8 cellular contexts compared by ENCODE assay signal in the genomic region with DNA sequence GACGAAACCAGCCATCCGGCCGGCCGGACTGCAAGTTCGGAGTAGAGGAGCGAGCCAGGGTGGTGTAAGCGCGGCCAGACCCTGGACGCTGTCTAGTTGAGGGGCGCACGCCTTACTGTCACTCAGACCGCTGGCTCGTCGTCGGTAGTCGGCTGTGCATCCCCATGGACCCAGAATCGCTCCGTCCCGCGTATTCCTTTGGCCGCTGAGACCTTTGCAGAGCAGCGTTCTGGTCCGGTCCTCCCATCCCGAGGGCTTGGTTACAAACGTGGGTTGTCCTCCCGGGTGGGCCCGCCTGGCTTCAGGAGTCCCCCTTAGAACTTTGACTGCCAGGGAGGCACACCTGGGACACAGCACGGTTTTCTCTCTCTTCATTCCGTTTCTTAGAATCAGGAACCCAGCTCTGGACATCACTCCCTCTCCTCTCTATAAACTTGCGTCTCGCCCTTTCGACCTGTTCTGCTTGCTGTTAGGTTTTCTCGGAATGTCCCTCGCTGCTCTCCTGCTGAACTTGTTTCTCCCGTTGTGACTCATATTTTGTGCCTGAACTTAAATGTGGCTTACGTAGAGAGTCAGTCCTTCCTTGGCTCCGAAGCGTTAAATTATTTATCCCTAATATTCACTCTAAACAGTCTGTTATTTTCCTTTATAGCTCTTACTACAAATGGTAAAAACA. TPM values are rescaled to one million over a fixed set of nuclear protein-coding genes. Genes with fewer than 3 reads are reported as not detected.
DNase-seq lines count a peak whose midpoint lies in the region; ATAC-seq and TF ChIP-seq lines count a peak whose summit lies in the region.

No MANE protein-coding gene starts in this region.

- H3K27ac ChIP-seq in trophoblast cell (ENCODE audit: low read depth, low read length): no peak overlapping the region

- H4K12ac ChIP-seq in trophoblast cell (ENCODE audit: low read depth, low read length): no peak overlapping the region

- H2AK5ac ChIP-seq in trophoblast cell (ENCODE audit: low read length): no peak overlapping the region

- peak overlapping the region; percentile 93 for H3K4me3 Mint-ChIP-seq in activated CD8-positive, alpha-beta memory T cell treated with anti-CD3 and anti-CD28 coated beads, Interleukin-2, amount 10 ng/mL, durations not matched to agents 7 days and 5 days

- TF ChIP-seq CTCF in GM20000 (IDR thresholded peaks at IDR 0.05; ENCODE audit: extremely low read depth, missing control alignments): no peak

- peak overlapping the region; percentile 41 for H2AFZ ChIP-seq in trophoblast cell (ENCODE audit: insufficient read depth, low read length, poor library complexity)

- no peak overlapping the region for H3K23ac ChIP-seq in trophoblast cell (ENCODE audit: low read length)

- peak overlapping the region; percentile 8 for H4K8ac ChIP-seq in trophoblast cell (ENCODE audit: low read depth, low read length)

- peak overlapping the region; percentile 89 for H3K27ac Mint-ChIP-seq in activated CD8-positive, alpha-beta memory T cell treated with anti-CD3 and anti-CD28 coated beads, Interleukin-2, amount 10 ng/mL, durations not matched to agents 7 days and 5 days

- peak overlapping the region; percentile 48 for H3K14ac ChIP-seq in trophoblast cell (ENCODE audit: low read length)

- peak overlapping the region; percentile 49 for H4K91ac ChIP-seq in trophoblast cell (ENCODE audit: low read depth, low read length)

- H3K9me3 Mint-ChIP-seq in activated CD8-positive, alpha-beta memory T cell treated with anti-CD3 and anti-CD28 coated beads, Interleukin-2, amount 10 ng/mL, durations not matched to agents 7 days and 5 days (ENCODE audit: low read depth): no peaks in the 10 kb centered on the region

- peaks cover 8% of the 10 kb centered on the region for H3K79me1 ChIP-seq in trophoblast cell (ENCODE audit: low read length)

- H3K27me3 ChIP-seq in trophoblast cell (ENCODE audit: insufficient read depth, low read length): no peaks in the 10 kb centered on the region

- H3K18ac ChIP-seq in trophoblast cell (ENCODE audit: low read length): peak overlapping the region; percentile 93

- no peaks in the 10 kb centered on the region for H3K27me3 Mint-ChIP-seq in activated CD8-positive, alpha-beta memory T cell treated with anti-CD3 and anti-CD28 coated beads, Interleukin-2, amount 10 ng/mL, durations not matched to agents 7 days and 5 days

- peak overlapping the region; percentile 89 for H3K4me3 ChIP-seq in trophoblast cell (ENCODE audit: low read depth, low read length)

- H3K4ac ChIP-seq in trophoblast cell (ENCODE audit: low read depth, low read length): no peak overlapping the region

- peak overlapping the region; percentile 35 for H2BK5ac ChIP-seq in trophoblast cell (ENCODE audit: low read depth, low read length, poor library complexity)

- ATAC-seq in HG03520 (IDR thresholded peaks at IDR 0.05; ENCODE audit: unreplicated experiment): peak; percentile 29
- ATAC-seq in activated CD8-positive, alpha-beta memory T cell treated with anti-CD3 and anti-CD28 coated beads, Interleukin-2, amount 10 ng/mL, durations not matched to agents 7 days and 5 days: peak; percentile 37

- peaks cover 5% of the 10 kb centered on the region for H3K79me2 ChIP-seq in trophoblast cell (ENCODE audit: control insufficient read depth, insufficient read depth, low read length, poor library complexity)

- peaks cover 29% of the 10 kb centered on the region for H3K36me3 Mint-ChIP-seq in activated CD8-positive, alpha-beta memory T cell treated with anti-CD3 and anti-CD28 coated beads, Interleukin-2, amount 10 ng/mL, durations not matched to agents 7 days and 5 days

- peak overlapping the region; percentile 14 for H2BK120ac ChIP-seq in trophoblast cell (ENCODE audit: insufficient read depth, low read length, poor library complexity)

- peak overlapping the region; percentile 17 for H2BK12ac ChIP-seq in trophoblast cell (ENCODE audit: low read length)

- peak overlapping the region; percentile 77 for H3K9ac ChIP-seq in trophoblast cell (ENCODE audit: low read length)

- peaks cover 4 to 5% of the 10 kb centered on the region in 2 experiments for H3K36me3 ChIP-seq in trophoblast cell (ENCODE audit: control insufficient read depth in 1 of 2, insufficient read depth in 2 of 2, low read length in 2 of 2)

- CTCF ChIA-PET in activated CD8-positive, alpha-beta memory T cell treated with anti-CD3 and anti-CD28 coated beads, Interleukin-2, amount 10 ng/mL, durations not matched to agents 7 days and 5 days (lab: Charles Lee): interaction anchor here (1.0 to 2.5 kb wide), 7 partner anchors 9 to 224 kb away, joined by 3 to 10 read pairs (median 5); no protein-coding TSS in a partner anchor

- peak overlapping the region; percentile 96 for H3K4me2 ChIP-seq in trophoblast cell (ENCODE audit: low read length)

- no CpG with 5 or more reads among the region's 38 CpGs for WGBS in trophoblast cell (ENCODE audit: extremely low coverage, insufficient coverage, insufficient read length)

- peaks cover 37% of the 10 kb centered on the region for H3K4me1 Mint-ChIP-seq in activated CD8-positive, alpha-beta memory T cell treated with anti-CD3 and anti-CD28 coated beads, Interleukin-2, amount 10 ng/mL, durations not matched to agents 7 days and 5 days

- DNase-seq in ELR (ENCODE audit: low read depth) (peak; percentile 68), GM20000 (ENCODE audit: low spot score) (peak; percentile 45), glomerular visceral epithelial cell (ENCODE audit: extremely low spot score) (peak; percentile 39), trophoblast cell (peak; percentile 75 to 87), NCI-H1092 treated with DMSO at 0.1 percent for 48 hours (lab: John Stamatoyannopoulos, UW) (no peak), globus pallidus (ENCODE audit: low spot score) (no peak)
- peak; percentile 49 for DNase-seq in activated CD8-positive, alpha-beta memory T cell treated with anti-CD3 and anti-CD28 coated beads, Interleukin-2, amount 10 ng/mL, durations not matched to agents 7 days and 5 days

- peaks cover 2% of the 10 kb centered on the region for H3K9me3 ChIP-seq in trophoblast cell (ENCODE audit: insufficient read depth, low read depth, low read length)

- peaks cover 2 to 5% of the 10 kb centered on the region in 2 experiments for H3K4me1 ChIP-seq in trophoblast cell (ENCODE audit: control insufficient read depth in 1 of 2, insufficient read depth in 2 of 2, low read length in 2 of 2)

RNA-seq across cellular contexts. Expression of a gene that starts 0.7 kb away (rescaled TPM):
- total RNA-seq in activated CD8-positive, alpha-beta memory T cell treated with anti-CD3 and anti-CD28 coated beads, Interleukin-2, amount 10 ng/mL, durations not matched to agents 7 days and 5 days: 10 to 100 TPM; 38.6 to 49.0 TPM
- polyA plus RNA-seq in trophoblast cell (2013): 35.6 and 35.8 TPM in 2 replicates

Comparison
In these comparisons a context has a peak if more than half of its experiments do, and no peak if none do; other contexts are left out.
1. DNase-seq: peak in ELR (single experiment), GM20000 (single experiment), activated CD8-positive, alpha-beta memory T cell treated with anti-CD3 and anti-CD28 coated beads, Interleukin-2, amount 10 ng/mL, durations not matched to agents 7 days and 5 days (single experiment), glomerular visceral epithelial cell (single experiment) and trophoblast cell (2 of 2); none in NCI-H1092 treated with DMSO at 0.1 percent for 48 hours (single experiment) and globus pallidus (single experiment).